Comparison of ENCODE assay signal across 11 cellular contexts in genomic region chr15:82805994-82806406, GRCh38. TPM values are rescaled to one million over a fixed set of nuclear protein-coding genes. Genes with fewer than 3 reads are reported as not detected.
DNase-seq lines count a peak whose midpoint lies in the region; ATAC-seq and TF ChIP-seq lines count a peak whose summit lies in the region.
"Had no signal": no experiment of that assay in that cellular context is flagged by ENCODE, and none has a peak within 500 bp of the region (broad histone marks: within the 10 kb centered on the region; RNA-seq: fewer than 3 reads in every experiment).

Gene FSD2, minus strand, starts transcription at chr15:82806069. Its CDS starts 18,679 bp downstream, at chr15:82787390.

- intact Hi-C loops in left ventricle myocardium superior (cut with micrococcal nuclease) (loop anchor here (10.0 kb wide), 1 partner anchor 51 kb away; no protein-coding TSS in a partner anchor), uterus (cut with DNase I; ENCODE audit: low total_unique reads) (loop anchor here (10.0 kb wide), 1 partner anchor 51 kb away; no protein-coding TSS in a partner anchor)
- intact Hi-C loops in CD4-positive, alpha-beta memory T cell (cut with micrococcal nuclease), result no loop called here

- no peak within 1 kb of the TSS for H3K4me3 Mint-ChIP-seq in CD4-positive, alpha-beta memory T cell
- H3K4me3 Mint-ChIP-seq: activated naive CD4-positive, alpha-beta T cell treated with anti-CD3 and anti-CD28 coated beads, Interleukin-2, amount 50 U/mL, for 24 hours had no signal

- TF ChIP-seq POLR2A in GM15510 (IDR thresholded peaks at IDR 0.05; ENCODE audit: borderline replicate concordance, extremely low read depth, insufficient read length) (peak; percentile 26), uterus (IDR thresholded peaks at IDR 0.05) (no peak)

- ATAC-seq in GM21723 (IDR thresholded peaks at IDR 0.05; ENCODE audit: unreplicated experiment) (peak; percentile 57), left ventricle myocardium superior (peak; percentile 70)

- H3K27ac ChIP-seq in uterus, result no peak within 1 kb of the TSS
- no peak within 1 kb of the TSS for H3K27ac ChIP-seq in CD4-positive, alpha-beta memory T cell (ENCODE audit: low read depth, low read length)

- no peak for TF ChIP-seq CTCF in uterus (IDR thresholded peaks at IDR 0.05)

- H3K9me3 Mint-ChIP-seq in CD4-positive, alpha-beta memory T cell, result peaks cover 0 to 2% (median 0%) of the 10 kb centered on the region in 8 donors
- H3K9me3 Mint-ChIP-seq: activated naive CD4-positive, alpha-beta T cell treated with anti-CD3 and anti-CD28 coated beads, Interleukin-2, amount 50 U/mL, for 24 hours had no signal

- peaks cover 0 to 6% of the 10 kb centered on the region in 2 donors for H3K36me3 Mint-ChIP-seq in CD4-positive, alpha-beta memory T cell
- H3K36me3 Mint-ChIP-seq: activated naive CD4-positive, alpha-beta T cell treated with anti-CD3 and anti-CD28 coated beads, Interleukin-2, amount 50 U/mL, for 24 hours had no signal

- H3K27me3 ChIP-seq in uterus, result no peaks in the 10 kb centered on the region
- H3K27me3 ChIP-seq in CD4-positive, alpha-beta memory T cell (ENCODE audit: insufficient read depth, low read length), result peaks cover 7% of the 10 kb centered on the region

- CTCF ChIA-PET in CD4-positive, alpha-beta memory T cell (lab: Charles Lee; ENCODE audit: partially characterized antibody), result no interaction called here

- H3K27me3 Mint-ChIP-seq in CD4-positive, alpha-beta memory T cell, result peaks cover under 1 to 12% of the 10 kb centered on the region in 2 donors
- H3K27me3 Mint-ChIP-seq: activated naive CD4-positive, alpha-beta T cell treated with anti-CD3 and anti-CD28 coated beads, Interleukin-2, amount 50 U/mL, for 24 hours had no signal

- H3K4me1 ChIP-seq in uterus, result no peaks in the 10 kb centered on the region
- peaks cover 8% of the 10 kb centered on the region for H3K4me1 ChIP-seq in CD4-positive, alpha-beta memory T cell (ENCODE audit: insufficient read depth, low read length)

- no peak for TF ChIP-seq RAD21 in Ishikawa (IDR thresholded peaks at IDR 0.05; ENCODE audit: low read depth)

- H3K36me3 ChIP-seq in uterus, result no peaks in the 10 kb centered on the region
- H3K36me3 ChIP-seq in CD4-positive, alpha-beta memory T cell (ENCODE audit: insufficient read depth, low read length), result no peaks in the 10 kb centered on the region

- no peak for TF ChIP-seq EP300 in Ishikawa (IDR thresholded peaks at IDR 0.05; ENCODE audit: borderline replicate concordance)

- H3K4me1 Mint-ChIP-seq in CD4-positive, alpha-beta memory T cell, result peaks cover 4 to 13% (median 8%) of the 10 kb centered on the region in 4 donors

- POLR2A ChIA-PET in CD4-positive, alpha-beta memory T cell (lab: Charles Lee; ENCODE audit: partially characterized antibody), result no interaction called here

- H3K4me3 ChIP-seq in uterus, result no peak within 1 kb of the TSS
- no peak within 1 kb of the TSS for H3K4me3 ChIP-seq in CD4-positive, alpha-beta memory T cell (ENCODE audit: low read length in 2 of 2)

- no peak within 1 kb of the TSS for H3K27ac Mint-ChIP-seq in CD4-positive, alpha-beta memory T cell
- H3K27ac Mint-ChIP-seq: activated naive CD4-positive, alpha-beta T cell treated with anti-CD3 and anti-CD28 coated beads, Interleukin-2, amount 50 U/mL, for 24 hours had no signal

- DNase-seq in left ventricle myocardium superior, result peak; percentile 67
- DNase-seq in 8988T, result no peak
- DNase-seq in uterus, result no peak
- DNase-seq in CD4-positive, alpha-beta memory T cell, result no peak
- no peak for DNase-seq in HuH-7 (ENCODE audit: low spot score)
- DNase-seq: H7 had no signal

- H3K9me3 ChIP-seq in uterus, result no peaks in the 10 kb centered on the region
- H3K9me3 ChIP-seq in CD4-positive, alpha-beta memory T cell (ENCODE audit: control insufficient read depth in 1 of 2, low read length in 2 of 2), result no peaks in the 10 kb centered on the region

TF ChIP-seq in Ishikawa, 13 proteins besides CTCF, POLR2A, EP300 and RAD21:
- TF ChIP-seq EGR1 (IDR thresholded peaks at IDR 0.05), result no peak
- TF ChIP-seq, protein P1, sequence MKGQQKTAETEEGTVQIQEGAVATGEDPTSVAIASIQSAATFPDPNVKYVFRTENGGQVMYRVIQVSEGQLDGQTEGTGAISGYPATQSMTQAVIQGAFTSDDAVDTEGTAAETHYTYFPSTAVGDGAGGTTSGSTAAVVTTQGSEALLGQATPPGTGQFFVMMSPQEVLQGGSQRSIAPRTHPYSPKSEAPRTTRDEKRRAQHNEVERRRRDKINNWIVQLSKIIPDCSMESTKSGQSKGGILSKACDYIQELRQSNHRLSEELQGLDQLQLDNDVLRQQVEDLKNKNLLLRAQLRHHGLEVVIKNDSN (IDR thresholded peaks at IDR 0.05), result peak; percentile 53
- no peak for TF ChIP-seq REST (IDR thresholded peaks at IDR 0.05; ENCODE audit: low read depth)
- no peak for TF ChIP-seq TCF12 (IDR thresholded peaks at IDR 0.05; ENCODE audit: low read depth)
- no peak for TF ChIP-seq NFIC (IDR thresholded peaks at IDR 0.05)
- TF ChIP-seq CREB1 (IDR thresholded peaks at IDR 0.05; ENCODE audit: low read depth), result no peak
- TF ChIP-seq TAF1 (IDR thresholded peaks at IDR 0.05; ENCODE audit: low read depth), result no peak
- no peak for TF ChIP-seq YY1 (IDR thresholded peaks at IDR 0.05; ENCODE audit: low read depth)

RNA-seq across cellular contexts. Expression of gene FSD2, which starts in this region (rescaled TPM):
- 150 TPM for total RNA-seq in left ventricle myocardium superior
- total RNA-seq in uterus, result not detected
- not detected for total RNA-seq in CD4-positive, alpha-beta memory T cell
- polyA plus RNA-seq in CD4-positive, alpha-beta memory T cell, result under 1 TPM; 0.08 to 0.11 TPM
- total RNA-seq: temporal lobe had no signal

Comparison
In these comparisons a context has a peak if more than half of its experiments do, and no peak if none do; other contexts are left out.
1. RNA of gene FSD2 (total RNA-seq): 150 TPM in left ventricle myocardium superior (single experiment); not detected in CD4-positive, alpha-beta memory T cell and not detected in uterus; every median in the first group is over 100 times any median in the second.